Comparison of ENCODE assay signal across 10 cellular contexts in the genomic region with DNA sequence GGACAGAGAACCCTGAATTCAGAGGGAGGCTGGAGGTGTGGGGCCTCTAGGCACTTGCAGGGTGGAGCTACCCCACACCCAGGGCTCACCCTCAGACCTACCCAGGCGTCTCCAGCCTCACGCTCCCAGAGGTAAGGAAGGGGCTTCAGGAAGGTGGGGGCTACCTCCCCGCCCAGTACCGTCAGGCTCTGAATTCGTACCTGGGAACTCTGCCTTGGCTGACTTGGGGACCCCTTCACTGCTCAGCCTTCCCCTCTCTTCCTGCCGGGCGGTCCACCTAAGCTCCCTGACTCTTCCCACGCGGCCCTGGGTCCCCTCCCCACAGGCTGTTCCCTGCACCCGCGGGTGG. TPM values are rescaled to one million over a fixed set of nuclear protein-coding genes. Genes with fewer than 3 reads are reported as not detected.
DNase-seq lines count a peak whose midpoint lies in the region; ATAC-seq, FAIRE-seq and TF ChIP-seq lines count a peak whose summit lies in the region.
"Had no signal": no experiment of that assay in that cellular context is flagged by ENCODE, and none has a peak within 500 bp of the region (broad histone marks: within the 10 kb centered on the region; RNA-seq: fewer than 3 reads in every experiment).

No MANE protein-coding gene starts in this region.

- intact Hi-C loops in activated CD4-positive, alpha-beta T cell treated with anti-CD3 and anti-CD28 coated beads for 36 hours (cut with DNase I, micrococcal nuclease): no loop called here
- intact Hi-C loops in K562 (cut with micrococcal nuclease) (no loop called here), right lobe of liver (cut with DNase I) (no loop called here), stomach (cut with DNase I; ENCODE audit: low total_unique reads) (no loop called here)

- H3K9me1 ChIP-seq in K562 (ENCODE audit: control insufficient read depth, insufficient read depth, low read length): no peaks in the 10 kb centered on the region

- no peak for TF ChIP-seq RAD21 in K562 (CRISPR knock-in tag; conservative IDR thresholded peaks at IDR 0.05 in 1 of 2, IDR thresholded peaks at IDR 0.05 in 1 of 2)

- TF ChIP-seq CTCF in K562 (IDR thresholded peaks at IDR 0.05 in 2 of 3, conservative IDR thresholded peaks at IDR 0.05 in 1 of 3; ENCODE audit: insufficient read depth in 2 of 3, low read depth in 1 of 3, low read length in 3 of 3): no peak
- no peak for TF ChIP-seq CTCF in right lobe of liver (IDR thresholded peaks at IDR 0.05)
- TF ChIP-seq CTCF in stomach (IDR thresholded peaks at IDR 0.05): no peak

- H3K4me1 ChIP-seq in K562 (replicated peaks in 1 of 2; ENCODE audit: control insufficient read depth in 2 of 2, insufficient read depth in 2 of 2, low read length in 2 of 2) (peaks cover 0 to 9% of the 10 kb centered on the region in 2 experiments; a peak in 2 of 5 replicates), right lobe of liver (no peaks in the 10 kb centered on the region), stomach (peaks cover 0 to 15% (median 11%) of the 10 kb centered on the region in 4 donors)

- ATAC-seq in activated CD4-positive, alpha-beta T cell treated with anti-CD3 and anti-CD28 coated beads for 36 hours: no peak
- peak; percentile 36; the same call in 2 of the 3 replicates for ATAC-seq in K562
- ATAC-seq in right lobe of liver: no peak
- ATAC-seq in HG03342 (IDR thresholded peaks at IDR 0.05; ENCODE audit: unreplicated experiment): no peak

- no peaks in the 10 kb centered on the region for H3K79me2 ChIP-seq in K562 (ENCODE audit: control insufficient read depth, insufficient read depth, low read length)

- H3K36me3 ChIP-seq in K562 (ENCODE audit: control insufficient read depth, insufficient read depth, low read length): no peaks in the 10 kb centered on the region
- H3K36me3 ChIP-seq in right lobe of liver: no peaks in the 10 kb centered on the region
- H3K36me3 ChIP-seq in stomach: no peaks in the 10 kb centered on the region

- no peak overlapping the region for H2AFZ ChIP-seq in K562 (ENCODE audit: low read depth, low read length)

- H3K9me3 Mint-ChIP-seq in activated CD4-positive, alpha-beta T cell treated with anti-CD3 and anti-CD28 coated beads for 36 hours (ENCODE audit: low read depth): no peaks in the 10 kb centered on the region

- in situ Hi-C loops in K562 (cut with MboI): no loop called here

- H3K4me1 Mint-ChIP-seq in activated CD4-positive, alpha-beta T cell treated with anti-CD3 and anti-CD28 coated beads for 36 hours: peaks cover 5% of the 10 kb centered on the region

- TF ChIP-seq EP300 in K562 (IDR thresholded peaks at IDR 0.05; ENCODE audit: low read length) (no peak), stomach (IDR thresholded peaks at IDR 0.05) (no peak)

- DNase-seq in activated CD4-positive, alpha-beta T cell treated with anti-CD3 and anti-CD28 coated beads for 36 hours: no peak
- DNase-seq in activated CD4-positive, alpha-beta T cell treated with anti-CD3 and anti-CD28 coated beads for 1 hour: no peak
- DNase-seq in K562 (ENCODE audit: extremely low read depth in 1 of 4, low spot score in 3 of 4) (no peak), right lobe of liver (no peak), stomach (no peak), GM12892 (ENCODE audit: insufficient read length) (no peak), Kasumi-1 (lab: John Stamatoyannopoulos, UW) (no peak)
- DNase-seq: activated naive CD4-positive, alpha-beta T cell treated with anti-CD3 and anti-CD28 coated beads, Interleukin-2, amount 50 U/mL, for 16 hours; kidney glomerular epithelial cell had no signal

- H3K9me3 ChIP-seq in K562 (replicated peaks; ENCODE audit: control insufficient read depth, insufficient read depth, low read depth, low read length): no peaks in the 10 kb centered on the region
- H3K9me3 ChIP-seq in right lobe of liver: no peaks in the 10 kb centered on the region
- H3K9me3 ChIP-seq in stomach: no peaks in the 10 kb centered on the region

- peaks cover 0 to 7% of the 10 kb centered on the region in 2 experiments; a peak in 1 of 5 replicates for H3K27me3 ChIP-seq in K562 (ENCODE audit: control insufficient read depth in 2 of 2, insufficient read depth in 2 of 2, low read length in 2 of 2)
- H3K27me3 ChIP-seq in right lobe of liver: peaks cover 0 to 6% of the 10 kb centered on the region in 2 donors
- peaks cover 4 to 43% (median 30%) of the 10 kb centered on the region in 3 donors for H3K27me3 ChIP-seq in stomach

- no peaks in the 10 kb centered on the region for H3K36me3 Mint-ChIP-seq in activated CD4-positive, alpha-beta T cell treated with anti-CD3 and anti-CD28 coated beads for 36 hours (ENCODE audit: low read depth)

- H3K27ac ChIP-seq in K562 (ENCODE audit: extremely low read depth, low read depth, low read length) (no peak overlapping the region), right lobe of liver (no peak overlapping the region), stomach (no peak overlapping the region)

- H3K4me2 ChIP-seq in K562 (ENCODE audit: insufficient read depth, low read length): no peak overlapping the region

- no TSS peak for BruUV-seq in K562 (replicated peaks; lab: Mats Ljungman, UMichigan)

- TF ChIP-seq POLR2A in K562 (conservative IDR thresholded peaks at IDR 0.05) (no peak), right lobe of liver (IDR thresholded peaks at IDR 0.05) (no peak), stomach (IDR thresholded peaks at IDR 0.05) (no peak), GM12892 (IDR thresholded peaks at IDR 0.05; ENCODE audit: low read depth, low read length) (no peak)

- CTCF ChIA-PET in activated CD4-positive, alpha-beta T cell treated with anti-CD3 and anti-CD28 coated beads for 36 hours (lab: Charles Lee): interaction anchor here (0.6 to 1.7 kb wide), 4 partner anchors 11 to 153 kb away, joined by 3 to 6 read pairs (median 4); partner anchors contain the start of gene PARP4
- CTCF ChIA-PET in K562 (lab: Yijun Ruan, JAX; ENCODE audit: low intra/inter-chr PET ratio): no interaction called here

- WGBS in K562 (ENCODE audit: insufficient coverage, low coverage, missing lambda C conversion rate): 19% methylated on average over 7 of the region's 11 CpGs
- 0% methylated on average over 3 of the region's 11 CpGs for WGBS in right lobe of liver (ENCODE audit: insufficient coverage, low coverage, low lambda C conversion rate, missing lambda C conversion rate)
- WGBS in stomach, 5 donors: 23 to 39% (median 27%) methylated on average over 6 to 11 of the region's 11 CpGs

- H4K20me1 ChIP-seq in K562 (replicated peaks; ENCODE audit: control insufficient read depth, insufficient read depth, low read length): no peaks in the 10 kb centered on the region

- H3K27me3 Mint-ChIP-seq in activated CD4-positive, alpha-beta T cell treated with anti-CD3 and anti-CD28 coated beads for 36 hours: peaks cover 33% of the 10 kb centered on the region

- no peak overlapping the region for H3K9ac ChIP-seq in K562 (ENCODE audit: insufficient read depth in 1 of 2, low read depth in 2 of 2, low read length in 2 of 2)

- H3K27ac Mint-ChIP-seq in activated CD4-positive, alpha-beta T cell treated with anti-CD3 and anti-CD28 coated beads for 36 hours: no peak overlapping the region

- H3K4me3 ChIP-seq in K562 (no peak overlapping the region), right lobe of liver (peak overlapping the region; percentile 0 to 32 (median 18)), stomach (peak overlapping the region; percentile 39 to 55 (median 45))

- peak overlapping the region; percentile 72 for H3K4me3 Mint-ChIP-seq in activated CD4-positive, alpha-beta T cell treated with anti-CD3 and anti-CD28 coated beads for 36 hours

- no peak for FAIRE-seq in K562 (lab: Jason Lieb, UNC)
- no peak for FAIRE-seq in GM12892 (lab: Jason Lieb, UNC)

- POLR2A ChIA-PET in activated CD4-positive, alpha-beta T cell treated with anti-CD3 and anti-CD28 coated beads for 36 hours (lab: Charles Lee): no interaction called here
- POLR2A ChIA-PET in K562 (lab: Yijun Ruan, JAX): no interaction called here

TF ChIP-seq in K562, 482 proteins besides CTCF, POLR2A, EP300 and RAD21 (continues in another document):
- no peak for TF ChIP-seq CREBBP (IDR thresholded peaks at IDR 0.05; ENCODE audit: low read depth, low read length)
- no peak for TF ChIP-seq WHSC1 (IDR thresholded peaks at IDR 0.05; ENCODE audit: low read length)
- no peak for TF ChIP-seq JUNB (CRISPR knock-in tag; conservative IDR thresholded peaks at IDR 0.05)
- no peak for TF ChIP-seq ZNF561 (CRISPR knock-in tag; conservative IDR thresholded peaks at IDR 0.05)
- no peak for TF ChIP-seq PCBP2 (IDR thresholded peaks at IDR 0.05; ENCODE audit: low read depth, low read length, poor library complexity, severe bottlenecking)
- TF ChIP-seq ZNF316 (IDR thresholded peaks at IDR 0.05): no peak

RNA-seq across cellular contexts. Expression of gene PARP4, which starts 28.5 kb away (rescaled TPM):
- total RNA-seq in activated CD4-positive, alpha-beta T cell treated with anti-CD3 and anti-CD28 coated beads for 36 hours: 10 to 100 TPM; 24.6 to 29.1 TPM
- 34.3 and 63.7 TPM in 2 replicates for total RNA-seq in K562 (2011; cell fraction: chromatin; rRNA removed; ENCODE audit: low replicate concordance)
- 19.5 and 21.2 TPM in 2 replicates for total RNA-seq in K562 (2011; cell fraction: nucleolus; rRNA removed)
- total RNA-seq in K562 (2011; cell fraction: nucleoplasm; rRNA removed): 26.8 and 36.2 TPM in 2 replicates
- 12.8 and 14.0 TPM in 2 replicates for total RNA-seq in K562 (2014; rRNA removed)
- total RNA-seq in K562 (2014; rRNA removed; fragmentation: Illumina TruSeq; extraction: Trizol): 19.9 and 21.0 TPM in 2 replicates
- total RNA-seq in K562 (2015; rRNA removed; fragmentation: Illumina TruSeq; extraction: Trizol): 24.7 and 26.3 TPM in 2 replicates
- total RNA-seq in K562 (2021): 18.8 and 19.3 TPM in 2 replicates
- polyA plus RNA-seq in K562 (2011; rRNA removed): 17.3 and 21.9 TPM in 2 replicates
- polyA plus RNA-seq in K562 (2011; cell fraction: cytosol; rRNA removed): 11.4 and 12.4 TPM in 2 replicates
- polyA plus RNA-seq in K562 (2011; cell fraction: nucleus; rRNA removed): 23.9 and 24.2 TPM in 2 replicates
- polyA plus RNA-seq in K562 (2012): 15.9 and 26.8 TPM in 2 replicates
- 18.4 and 21.4 TPM in 2 replicates for polyA plus RNA-seq in K562 (2014; fragmentation: Illumina TruSeq; extraction: Trizol)
- 10 to 100 TPM in 1 of 2 experiments, 1 to 10 TPM in 1; 6.3 to 16.0 TPM for polyA plus RNA-seq in K562 (2014; fragmentation: Nextera tagmentation; extraction: Ambion mirVana)
- 13.6 and 15.2 TPM in 2 replicates for polyA plus RNA-seq in K562 (2014; rRNA removed)
- 38.4 and 47.6 TPM in 2 replicates for polyA minus RNA-seq in K562 (2011; rRNA and poly(A)+ RNA removed)
- polyA minus RNA-seq in K562 (2011; cell fraction: cytosol; rRNA and poly(A)+ RNA removed): 11.2 and 16.6 TPM in 2 replicates
- polyA minus RNA-seq in K562 (2011; cell fraction: nucleus; rRNA and poly(A)+ RNA removed): 20.2 and 27.4 TPM in 2 replicates
- total RNA-seq in right lobe of liver: 10 to 100 TPM; 23.0 to 41.2 (median 36.5) TPM
- 10 to 100 TPM; 35.9 to 85.2 (median 43.7) TPM for total RNA-seq in stomach
- polyA plus RNA-seq in stomach: 10 to 100 TPM; 13.9 to 14.3 (median 13.9) TPM
- polyA plus RNA-seq in GM12892 (2012; ENCODE audit: missing spikeins): 32.9 TPM
